8 cellular contexts compared by ENCODE assay signal in the genomic region with DNA sequence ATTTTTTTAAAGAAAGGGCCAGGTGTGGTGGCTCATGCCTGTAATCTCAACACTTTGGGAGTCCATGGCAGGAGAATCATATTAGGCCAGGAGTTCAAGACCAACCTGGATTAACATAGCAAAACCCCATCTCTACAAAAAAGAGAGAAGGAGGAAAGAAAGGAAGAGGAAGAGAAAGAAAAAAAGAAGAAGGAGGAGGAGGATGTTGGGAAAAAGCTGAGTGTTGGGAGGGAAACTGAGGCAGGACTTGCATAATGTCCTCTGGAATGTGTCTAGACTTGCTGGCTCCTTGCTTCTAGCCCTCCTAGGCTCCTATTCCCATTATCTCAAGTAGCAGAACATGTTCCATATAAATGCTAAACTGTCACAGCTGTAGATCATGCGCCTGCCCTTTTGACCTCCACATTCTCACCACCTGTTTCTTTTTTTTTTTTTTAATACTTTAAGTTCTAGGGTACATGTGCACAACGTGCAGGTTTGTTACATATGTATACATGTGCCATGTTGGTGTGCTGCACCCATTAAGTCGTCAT. TPM values are rescaled to one million over a fixed set of nuclear protein-coding genes. Genes with fewer than 3 reads are reported as not detected.
"Had no signal": no experiment of that assay in that cellular context is flagged by ENCODE, and none has a peak within 500 bp of the region (broad histone marks: within the 10 kb centered on the region; RNA-seq: fewer than 3 reads in every experiment).

No MANE protein-coding gene starts in this region.

RNA-seq across cellular contexts. Expression of gene NPC1L1, which starts 11.4 kb away (rescaled TPM):
- total RNA-seq: dermis blood vessel endothelial cell, dermis microvascular lymphatic vessel endothelial cell, endothelial cell of umbilical vein, esophagus mucosa, fibroblast of villous mesenchyme, foreskin keratinocyte, frontal cortex, glomerular endothelial cell had no signal
- polyA plus RNA-seq: endothelial cell of umbilical vein, foreskin keratinocyte had no signal
